ENCODE assay signal across 17 cellular contexts in genomic region chr5:173785866-173786265, GRCh38.
DNase-seq lines count a peak whose midpoint lies in the region; TF ChIP-seq lines count a peak whose summit lies in the region.
"Had no signal": no experiment of that assay in that cellular context is flagged by ENCODE, and none has a peak within 500 bp of the region (broad histone marks: within the 10 kb centered on the region; RNA-seq: fewer than 3 reads in every experiment).

No MANE protein-coding gene starts in this region.

- H3K36me3 ChIP-seq in OCI-LY1 (ENCODE audit: insufficient read depth, low read length) (no peaks in the 10 kb centered on the region), endodermal cell (ENCODE audit: control insufficient read depth, insufficient read depth, low read length) (no peaks in the 10 kb centered on the region), stomach (no peaks in the 10 kb centered on the region)
- H3K36me3 ChIP-seq: SJCRH30 had no signal

- H3K9ac ChIP-seq in OCI-LY1 (ENCODE audit: low read length) (no peak overlapping the region), endodermal cell (ENCODE audit: extremely low read depth, low read length, poor library complexity, severe bottlenecking) (no peak overlapping the region)

- no peak overlapping the region for H3K4me2 ChIP-seq in OCI-LY1 (ENCODE audit: low read length)

- H3K4me3 Mint-ChIP-seq in endodermal cell, result no peak overlapping the region

- no peaks in the 10 kb centered on the region for H3K9me2 ChIP-seq in OCI-LY1 (ENCODE audit: low read depth, low read length)

- H3K27ac Mint-ChIP-seq in endodermal cell, result no peak overlapping the region

- H3K27me3 ChIP-seq in OCI-LY1 (ENCODE audit: insufficient read depth, low read length) (no peaks in the 10 kb centered on the region), endodermal cell (ENCODE audit: control insufficient read depth, insufficient read depth, low read length, poor library complexity, severe bottlenecking) (peaks cover 10% of the 10 kb centered on the region), stomach (no peaks in the 10 kb centered on the region)
- H3K27me3 ChIP-seq: SJCRH30 had no signal

- no peak for TF ChIP-seq POLR2A in stomach (IDR thresholded peaks at IDR 0.05)

- no peaks in the 10 kb centered on the region for H3K9me3 ChIP-seq in OCI-LY1 (ENCODE audit: low read length)
- no peaks in the 10 kb centered on the region for H3K9me3 ChIP-seq in endodermal cell (ENCODE audit: control insufficient read depth, low read length)
- no peaks in the 10 kb centered on the region for H3K9me3 ChIP-seq in stomach
- H3K9me3 ChIP-seq: SJCRH30 had no signal

- intact Hi-C loops in stomach (cut with DNase I; ENCODE audit: low total_unique reads), result no loop called here

- H3K27ac ChIP-seq in OCI-LY1 (ENCODE audit: low read depth, low read length, poor library complexity, severe bottlenecking), result peak overlapping the region; percentile 11
- H3K27ac ChIP-seq in endodermal cell (ENCODE audit: low read depth, low read length), result peak overlapping the region; percentile 78
- peak overlapping the region in 4 of 5 donors; percentile 3 to 68 (median 27) for H3K27ac ChIP-seq in stomach
- H3K27ac ChIP-seq: 22Rv1, RWPE1, SJCRH30 had no signal

- H4K20me1 ChIP-seq in OCI-LY1 (ENCODE audit: insufficient read depth, low read length), result no peaks in the 10 kb centered on the region

- H3K4me1 Mint-ChIP-seq in endodermal cell, result peaks cover 13% of the 10 kb centered on the region

- TF ChIP-seq EP300 in stomach (IDR thresholded peaks at IDR 0.05), result no peak

- no peaks in the 10 kb centered on the region for H3K9me3 Mint-ChIP-seq in endodermal cell

- peaks cover 91% of the 10 kb centered on the region for H3K4me1 ChIP-seq in OCI-LY1 (ENCODE audit: insufficient read depth, low read length, severe bottlenecking)
- no peaks in the 10 kb centered on the region for H3K4me1 ChIP-seq in endodermal cell (ENCODE audit: control insufficient read depth, insufficient read depth, low read length)
- peaks cover 17 to 39% (median 26%) of the 10 kb centered on the region in 4 donors for H3K4me1 ChIP-seq in stomach

- no peaks in the 10 kb centered on the region for H3K36me3 Mint-ChIP-seq in endodermal cell (ENCODE audit: low read depth)

- peak; percentile 67 for DNase-seq in DMS53 (lab: John Stamatoyannopoulos, UW)
- no peak for DNase-seq in DMS53 treated with DMSO at 0.1 percent for 48 hours (lab: John Stamatoyannopoulos, UW; ENCODE audit: unreplicated experiment)
- DNase-seq in endodermal cell, result no peak
- DNase-seq in stomach, result no peak
- DNase-seq in anterior cingulate cortex (lab: John Stamatoyannopoulos, UW), result no peak
- DNase-seq in NCI-H2227 (lab: John Stamatoyannopoulos, UW; ENCODE audit: unreplicated experiment), result no peak
- DNase-seq in NCI-H526 (lab: John Stamatoyannopoulos, UW), result no peak
- DNase-seq: EL, HCEC 1CT, NCI-H1417, NCI-H2029, NCI-H2171, PC-3, SJCRH30 had no signal

- H3K4me3 ChIP-seq in OCI-LY1 (ENCODE audit: low read depth, low read length, poor library complexity, severe bottlenecking) (no peak overlapping the region), endodermal cell (ENCODE audit: low read length) (no peak overlapping the region), stomach (no peak overlapping the region)
- H3K4me3 ChIP-seq: SJCRH30 had no signal

- TF ChIP-seq CTCF in OCI-LY1 (IDR thresholded peaks at IDR 0.05; ENCODE audit: low read length) (no peak), endodermal cell (conservative IDR thresholded peaks at IDR 0.05) (no peak), stomach (IDR thresholded peaks at IDR 0.05) (no peak)

- no peaks in the 10 kb centered on the region for H3K79me2 ChIP-seq in OCI-LY1 (ENCODE audit: insufficient read depth, low read length)

- WGBS in endodermal cell (ENCODE audit: insufficient coverage in 1 of 2, insufficient read length in 1 of 2), 2 experiments, result 87 to 90% methylated on average over 3 of the region's 3 CpGs
- 53 to 75% (median 69%) methylated on average over 3 of the region's 3 CpGs for WGBS in stomach, 5 donors

- H2AFZ ChIP-seq in OCI-LY1 (ENCODE audit: low read length), result no peak overlapping the region

- no peaks in the 10 kb centered on the region for H3F3A ChIP-seq in OCI-LY1 (ENCODE audit: insufficient read depth, low read length)

- peaks cover 13% of the 10 kb centered on the region for H3K27me3 Mint-ChIP-seq in endodermal cell (ENCODE audit: insufficient read depth)

Comparison
In these comparisons a context has a peak if more than half of its experiments do, and no peak if none do; other contexts are left out.
1. H3K27ac ChIP-seq: peak in every context shown above with its lines; median percentile 78 in endodermal cell; 27 in stomach; 11 in OCI-LY1.